In genomic region chr13:99380921-99381645, GRCh38 we compare ENCODE assay signal across 8 cellular contexts.
DNase-seq lines count a peak whose midpoint lies in the region; ATAC-seq and TF ChIP-seq lines count a peak whose summit lies in the region.

No MANE protein-coding gene starts in this region.

- H3K4me1 ChIP-seq in MM.1S (ENCODE audit: low read length) = no peaks in the 10 kb centered on the region

- H3K4me2 ChIP-seq in MM.1S (ENCODE audit: low read depth, low read length) = no peak overlapping the region

- H3K79me2 ChIP-seq in MM.1S (ENCODE audit: low read length) = no peaks in the 10 kb centered on the region

- H3K36me3 ChIP-seq in MM.1S (replicated peaks; ENCODE audit: insufficient read depth, low read length) = no peaks in the 10 kb centered on the region

- peaks cover 94% of the 10 kb centered on the region for H3K4me1 Mint-ChIP-seq in activated T-cell treated with anti-CD3 and anti-CD28 coated beads, Interleukin-2, amount 50 U/mL, for 24 hours (ENCODE audit: low read depth)
- peaks cover 10% of the 10 kb centered on the region for H3K4me1 Mint-ChIP-seq in osteocyte (ENCODE audit: unreplicated experiment)

- H4K20me1 ChIP-seq in MM.1S (ENCODE audit: insufficient read depth, low read length) = no peaks in the 10 kb centered on the region

- peaks cover 56% of the 10 kb centered on the region for H3K36me3 Mint-ChIP-seq in activated T-cell treated with anti-CD3 and anti-CD28 coated beads, Interleukin-2, amount 50 U/mL, for 24 hours (ENCODE audit: low read depth)
- peaks cover 20% of the 10 kb centered on the region for H3K36me3 Mint-ChIP-seq in osteocyte (ENCODE audit: unreplicated experiment)

- no peaks in the 10 kb centered on the region for H3K27me3 ChIP-seq in MM.1S (replicated peaks; ENCODE audit: insufficient read depth, low read length)

- peak overlapping the region; percentile 94 for H3K27ac Mint-ChIP-seq in activated T-cell treated with anti-CD3 and anti-CD28 coated beads, Interleukin-2, amount 50 U/mL, for 24 hours
- no peak overlapping the region for H3K27ac Mint-ChIP-seq in osteocyte (ENCODE audit: unreplicated experiment)

- no peak overlapping the region for H3K27ac ChIP-seq in MM.1S (ENCODE audit: low read length)

- no peak overlapping the region for H3K9ac ChIP-seq in MM.1S (ENCODE audit: low read length)

- no peaks in the 10 kb centered on the region for H3K9me3 Mint-ChIP-seq in activated T-cell treated with anti-CD3 and anti-CD28 coated beads, Interleukin-2, amount 50 U/mL, for 24 hours
- no peaks in the 10 kb centered on the region for H3K9me3 Mint-ChIP-seq in osteocyte (ENCODE audit: unreplicated experiment)

- H3F3A ChIP-seq in MM.1S (ENCODE audit: insufficient read depth, low read length) = no peaks in the 10 kb centered on the region

- H3K4me3 ChIP-seq in MM.1S (ENCODE audit: low read length) = no peak overlapping the region

- H3K4me3 Mint-ChIP-seq in activated T-cell treated with anti-CD3 and anti-CD28 coated beads, Interleukin-2, amount 50 U/mL, for 24 hours = peak overlapping the region; percentile 37
- H3K4me3 Mint-ChIP-seq in osteocyte (ENCODE audit: unreplicated experiment) = no peak overlapping the region

- DNase-seq in activated T-cell treated with anti-CD3 and anti-CD28 coated beads, Interleukin-2, amount 50 U/mL, for 24 hours = peak; percentile 79
- DNase-seq in osteocyte (ENCODE audit: extremely low spot score, unreplicated experiment) = peak; percentile 69
- no peak for DNase-seq in NK-92 (lab: John Stamatoyannopoulos, UW; ENCODE audit: unreplicated experiment)
- no peak for DNase-seq in D341Med (ENCODE audit: low spot score)
- DNase-seq in midbrain (lab: John Stamatoyannopoulos, UW) = no peak
- DNase-seq in MM.1S = no peak

- no peaks in the 10 kb centered on the region for H3K9me2 ChIP-seq in MM.1S (replicated peaks; ENCODE audit: insufficient read depth, low read length)

- H2AFZ ChIP-seq in MM.1S (ENCODE audit: low read length) = no peak overlapping the region

- H3K9me3 ChIP-seq in MM.1S (replicated peaks; ENCODE audit: insufficient read depth, low read length) = no peaks in the 10 kb centered on the region

- ATAC-seq in GM18508 (IDR thresholded peaks at IDR 0.05; ENCODE audit: insufficient read depth, unreplicated experiment) (peak; percentile 45), HG02885 (IDR thresholded peaks at IDR 0.05; ENCODE audit: poor library complexity, unreplicated experiment) (peak; percentile 85)

- TF ChIP-seq CTCF in osteocyte (IDR thresholded peaks at IDR 0.05) (no peak), MM.1S (IDR thresholded peaks at IDR 0.05; ENCODE audit: low read length) (no peak)

- no peaks in the 10 kb centered on the region for H3K27me3 Mint-ChIP-seq in activated T-cell treated with anti-CD3 and anti-CD28 coated beads, Interleukin-2, amount 50 U/mL, for 24 hours
- no peaks in the 10 kb centered on the region for H3K27me3 Mint-ChIP-seq in osteocyte (ENCODE audit: unreplicated experiment)

Comparison
In these comparisons a context has a peak if more than half of its experiments do, and no peak if none do; other contexts are left out.
1. DNase-seq: peak in activated T-cell treated with anti-CD3 and anti-CD28 coated beads, Interleukin-2, amount 50 U/mL, for 24 hours (single experiment) and osteocyte (single experiment); none in NK-92 (single experiment), D341Med (single experiment), midbrain (single experiment) and MM.1S (single experiment).